In the genomic region with DNA sequence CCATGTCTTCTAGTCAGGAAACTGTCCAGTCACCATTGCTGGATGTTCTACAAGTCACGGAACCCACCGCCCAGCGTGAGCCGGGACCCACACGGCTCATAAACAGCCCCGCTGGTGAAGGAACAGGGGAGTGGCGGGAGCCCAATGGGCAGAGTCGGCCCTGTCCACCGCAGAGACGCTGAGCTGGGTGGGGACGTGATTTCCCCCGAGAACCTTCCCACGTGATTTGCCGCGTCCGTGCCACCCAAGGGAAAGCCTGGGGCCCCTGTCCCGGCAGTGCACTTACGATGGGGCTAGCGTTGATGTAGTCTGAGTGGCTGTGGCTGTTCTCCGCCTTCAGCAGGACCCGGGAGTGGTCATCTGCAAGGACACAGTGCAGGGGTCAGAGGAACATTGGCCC, we compare ENCODE assay signal across 26 cellular contexts.
"Had no signal": no experiment of that assay in that cellular context is flagged by ENCODE, and none has a peak within 500 bp of the region (broad histone marks: within the 10 kb centered on the region; RNA-seq: fewer than 3 reads in every experiment).

No MANE protein-coding gene starts in this region.

- DNase-seq: activated CD4-positive, alpha-beta memory T cell treated with anti-CD3 and anti-CD28 coated beads for 36 hours; activated CD4-positive, alpha-beta T cell treated with anti-CD3 and anti-CD28 coated beads for 36 hours; activated CD4-positive, alpha-beta T cell treated with anti-CD3 and anti-CD28 coated beads, Interleukin-2, amount 10 ng/mL, durations not matched to agents 24 days and 14 days; activated CD4-positive, CD25-positive, alpha-beta regulatory T cell; activated CD4-positive, CD25-positive, alpha-beta regulatory T cell treated with anti-CD3 and anti-CD28 coated beads, Interleukin-2, amount 50 U/mL, for 72 hours; activated CD8-positive, alpha-beta memory T cell treated with anti-CD3 and anti-CD28 coated beads, Interleukin-2, amount 10 ng/mL, durations not matched to agents 7 days and 5 days; activated CD8-positive, alpha-beta memory T cell treated with anti-CD3 and anti-CD28 coated beads, Interleukin-2, amount 50 U/mL, for 4 hours; activated CD8-positive, alpha-beta T cell treated with anti-CD3 and anti-CD28 coated beads, Interleukin-2, amount 10 ng/mL, durations not matched to agents 7 days and 5 days; activated effector memory CD4-positive, alpha-beta T cell treated with anti-CD3 and anti-CD28 coated beads, Interleukin-2, amount 50 U/mL, for 16 hours; activated naive CD4-positive, alpha-beta T cell treated with anti-CD3 and anti-CD28 coated beads for 36 hours; activated naive CD8-positive, alpha-beta T cell treated with anti-CD3 and anti-CD28 coated beads for 36 hours; activated naive CD8-positive, alpha-beta T cell treated with anti-CD3 and anti-CD28 coated beads, Interleukin-2, amount 50 U/mL, for 24 hours; activated T-cell treated with anti-CD3 and anti-CD28 coated beads, Interleukin-2, amount 50 U/mL, for 1 hour; activated T-cell treated with anti-CD3 and anti-CD28 coated beads, Interleukin-2, amount 50 U/mL, for 48 hours; adrenal gland; amygdala; body of pancreas; caudate nucleus; colonic mucosa; effector CD8-positive, alpha-beta T cell; foreskin fibroblast; T-helper 1 cell; T-helper 17 cell; T1000; WERI-Rb-1 had no signal

- H3K9me3 ChIP-seq: adrenal gland, body of pancreas, colonic mucosa had no signal

- H3K36me3 ChIP-seq: adrenal gland, colonic mucosa, WERI-Rb-1 had no signal

- H3K4me3 ChIP-seq: adrenal gland, body of pancreas, colonic mucosa had no signal

- H3K27ac ChIP-seq: adrenal gland, body of pancreas, colonic mucosa, epithelial cell of prostate, WERI-Rb-1 had no signal

- ATAC-seq: activated CD4-positive, alpha-beta T cell treated with anti-CD3 and anti-CD28 coated beads for 36 hours; activated CD8-positive, alpha-beta memory T cell treated with anti-CD3 and anti-CD28 coated beads, Interleukin-2, amount 10 ng/mL, durations not matched to agents 7 days and 5 days; activated CD8-positive, alpha-beta T cell treated with anti-CD3 and anti-CD28 coated beads, Interleukin-2, amount 10 ng/mL, durations not matched to agents 7 days and 5 days; activated naive CD8-positive, alpha-beta T cell treated with anti-CD3 and anti-CD28 coated beads, Interleukin-2, amount 50 U/mL, for 24 hours; body of pancreas; T-helper 17 cell had no signal

- H3K4me1 ChIP-seq: adrenal gland, body of pancreas, colonic mucosa had no signal

- H3K27me3 ChIP-seq: adrenal gland, body of pancreas, colonic mucosa had no signal
